ENCODE assay signal across 12 cellular contexts in the genomic region with DNA sequence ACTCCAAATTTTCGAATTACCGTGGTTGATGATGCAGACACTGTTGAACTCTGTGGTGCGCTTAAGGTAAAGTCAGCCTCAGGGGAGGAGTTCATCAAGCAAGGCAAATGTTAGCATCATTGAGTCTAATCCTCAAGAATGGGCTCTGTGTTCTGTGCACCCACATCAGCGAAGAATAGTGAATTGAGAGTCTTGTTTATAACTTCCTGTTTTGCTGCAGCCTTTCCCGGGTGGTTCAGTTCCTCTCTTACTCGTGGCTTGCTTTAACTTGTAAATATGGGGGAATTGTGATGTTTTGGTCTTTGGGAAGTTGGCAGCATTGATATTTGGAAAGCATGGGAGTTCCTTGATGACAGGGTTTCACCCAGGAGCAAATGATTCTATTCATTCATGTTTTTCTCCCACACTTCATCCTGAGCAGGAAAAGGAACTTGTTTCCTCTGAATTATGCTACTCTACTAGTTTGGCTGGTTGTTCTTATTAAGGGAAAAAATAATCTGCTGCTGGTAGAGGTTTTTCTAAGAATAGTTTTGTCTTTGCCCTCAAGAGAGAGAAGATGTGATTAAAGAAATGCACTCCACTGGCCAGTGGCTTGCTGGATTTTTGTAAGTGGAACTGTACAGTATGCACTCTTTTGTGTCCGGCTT. TPM values are rescaled to one million over a fixed set of nuclear protein-coding genes. Genes with fewer than 3 reads are reported as not detected.
DNase-seq lines count a peak whose midpoint lies in the region; ATAC-seq and TF ChIP-seq lines count a peak whose summit lies in the region.
"Had no signal": no experiment of that assay in that cellular context is flagged by ENCODE, and none has a peak within 500 bp of the region (broad histone marks: within the 10 kb centered on the region; RNA-seq: fewer than 3 reads in every experiment).

No MANE protein-coding gene starts in this region.

- H3K36me3 Mint-ChIP-seq in CD14-positive monocyte: peaks cover 31% of the 10 kb centered on the region in 2 donors
- H3K36me3 Mint-ChIP-seq in WTC11: no peaks in the 10 kb centered on the region
- H3K36me3 Mint-ChIP-seq in naive B cell: peaks cover 8 to 15% of the 10 kb centered on the region in 2 donors
- H3K36me3 Mint-ChIP-seq in activated T-cell treated with anti-CD3 and anti-CD28 coated beads, Interleukin-2, amount 50 U/mL, for 72 hours (ENCODE audit: insufficient read depth in 2 of 2): peaks cover 4 to 6% of the 10 kb centered on the region in 2 donors

- H3K4me3 Mint-ChIP-seq in CD14-positive monocyte (peak overlapping the region in 1 of 2 donors; percentile 46), WTC11 (no peak overlapping the region), naive B cell (peak overlapping the region in 3 of 8 donors; percentile 48 to 63 (median 60))
- no peak overlapping the region for H3K4me3 Mint-ChIP-seq in activated T-cell treated with anti-CD3 and anti-CD28 coated beads, Interleukin-2, amount 50 U/mL, for 72 hours

- ATAC-seq in WTC11: no peak
- ATAC-seq in naive B cell (ENCODE audit: low read depth in 2 of 2): peak; percentile 67 to 81
- no peak for ATAC-seq in SK-N-SH treated with all-trans-retinoic acid at 6 μM for 48 hours
- no peak for ATAC-seq in GM19035 (IDR thresholded peaks at IDR 0.05; ENCODE audit: unreplicated experiment)
- no peak for ATAC-seq in activated T-cell treated with anti-CD3 and anti-CD28 coated beads, Interleukin-2, amount 50 U/mL, for 72 hours (replicated peaks in 1 of 2)

- POLR2A ChIA-PET in WTC11 (lab: Charles Lee): no interaction called here

- CTCF ChIA-PET in WTC11 (lab: Charles Lee): no interaction called here

- 69 to 74% (median 71%) methylated on average over 7 of the region's 7 CpGs for WGBS in stomach, 5 donors

- peak overlapping the region; percentile 87 to 97 (median 95) for H3K27ac Mint-ChIP-seq in CD14-positive monocyte
- 0 out of 2 replicates have a peak overlapping the region, but pooled peaks have one; percentile 33 for H3K27ac Mint-ChIP-seq in WTC11
- peak overlapping the region in 2 of 6 donors; percentile 70 to 89 for H3K27ac Mint-ChIP-seq in naive B cell
- no peak overlapping the region for H3K27ac Mint-ChIP-seq in activated T-cell treated with anti-CD3 and anti-CD28 coated beads, Interleukin-2, amount 50 U/mL, for 72 hours

- intact Hi-C loops in CD14-positive monocyte (cut with micrococcal nuclease) (loop anchor here in 1 of 2 donors (10.0 kb wide), 1 partner anchor 122 kb away; no protein-coding TSS in a partner anchor), stomach (cut with DNase I; ENCODE audit: low total_unique reads) (no loop called here)

- DNase-seq in CD14-positive monocyte (ENCODE audit: low spot score) (no peak), Kasumi-1 (lab: John Stamatoyannopoulos, UW) (peak; percentile 53 to 65), WTC11 (ENCODE audit: low spot score) (no peak), naive B cell (peak; percentile 21), stomach (no peak)
- no peak for DNase-seq in activated T-cell treated with anti-CD3 and anti-CD28 coated beads, Interleukin-2, amount 50 U/mL, for 72 hours
- DNase-seq: BE2C, mesendoderm, tibial artery had no signal

- no peak for TF ChIP-seq POLR2A in stomach (IDR thresholded peaks at IDR 0.05)

- peaks cover 25% of the 10 kb centered on the region for H3K4me1 Mint-ChIP-seq in CD14-positive monocyte
- H3K4me1 Mint-ChIP-seq in WTC11: peaks cover 25% of the 10 kb centered on the region
- peaks cover 17 to 20% (median 19%) of the 10 kb centered on the region in 3 donors for H3K4me1 Mint-ChIP-seq in naive B cell
- H3K4me1 Mint-ChIP-seq in activated T-cell treated with anti-CD3 and anti-CD28 coated beads, Interleukin-2, amount 50 U/mL, for 72 hours (ENCODE audit: low read depth): no peaks in the 10 kb centered on the region

- peaks cover 0 to 10% (median 5%) of the 10 kb centered on the region in 4 donors for H3K4me1 ChIP-seq in stomach
- H3K4me1 ChIP-seq: BE2C had no signal

- H3K27me3 ChIP-seq in stomach: no peaks in the 10 kb centered on the region
- H3K27me3 ChIP-seq: BE2C, tibial artery had no signal

- TF ChIP-seq CTCF in CD14-positive monocyte (IDR thresholded peaks at IDR 0.05) (no peak), WTC11 (IDR thresholded peaks at IDR 0.05) (no peak), stomach (IDR thresholded peaks at IDR 0.05) (no peak)

- H3K27me3 Mint-ChIP-seq in CD14-positive monocyte (ENCODE audit: low read depth in 3 of 3) (no peaks in the 10 kb centered on the region), WTC11 (ENCODE audit: low read depth) (peaks cover 23% of the 10 kb centered on the region), naive B cell (no peaks in the 10 kb centered on the region)
- no peaks in the 10 kb centered on the region for H3K27me3 Mint-ChIP-seq in activated T-cell treated with anti-CD3 and anti-CD28 coated beads, Interleukin-2, amount 50 U/mL, for 72 hours (ENCODE audit: low read depth)

- no peak overlapping the region for H3K4me3 ChIP-seq in stomach
- H3K4me3 ChIP-seq: SK-N-MC, tibial artery had no signal

- no peaks in the 10 kb centered on the region for H3K9me3 ChIP-seq in stomach
- H3K9me3 ChIP-seq: BE2C, tibial artery had no signal

- no peaks in the 10 kb centered on the region for H3K9me3 Mint-ChIP-seq in CD14-positive monocyte
- H3K9me3 Mint-ChIP-seq in WTC11: no peaks in the 10 kb centered on the region
- H3K9me3 Mint-ChIP-seq in naive B cell: no peaks in the 10 kb centered on the region
- H3K9me3 Mint-ChIP-seq in activated T-cell treated with anti-CD3 and anti-CD28 coated beads, Interleukin-2, amount 50 U/mL, for 72 hours: no peaks in the 10 kb centered on the region

- no peak overlapping the region for H3K27ac ChIP-seq in stomach
- H3K27ac ChIP-seq: SK-N-MC, tibial artery had no signal

- H3K36me3 ChIP-seq in stomach: peaks cover 14 to 60% (median 53%) of the 10 kb centered on the region in 4 donors
- H3K36me3 ChIP-seq: BE2C had no signal

- no peak for TF ChIP-seq EP300 in stomach (IDR thresholded peaks at IDR 0.05)

TF ChIP-seq in WTC11, 78 proteins besides CTCF, POLR2A, EP300 and RAD21:
- no peak for TF ChIP-seq FOXK1 (CRISPR knock-in tag; IDR thresholded peaks at IDR 0.05)

TF ChIP-seq in SK-N-SH treated with all-trans-retinoic acid at 6 μM for 48 hours, 23 proteins besides CTCF, POLR2A, EP300 and RAD21 (continues in another document):
- TF ChIP-seq GLIS3 (CRISPR knock-in tag; IDR thresholded peaks at IDR 0.05): no peak
- no peak for TF ChIP-seq ZNF565 (CRISPR knock-in tag; conservative IDR thresholded peaks at IDR 0.05; ENCODE audit: low read depth)
- TF ChIP-seq BACH2 (CRISPR knock-in tag; IDR thresholded peaks at IDR 0.05; ENCODE audit: borderline replicate concordance): no peak
- TF ChIP-seq, protein P1, sequence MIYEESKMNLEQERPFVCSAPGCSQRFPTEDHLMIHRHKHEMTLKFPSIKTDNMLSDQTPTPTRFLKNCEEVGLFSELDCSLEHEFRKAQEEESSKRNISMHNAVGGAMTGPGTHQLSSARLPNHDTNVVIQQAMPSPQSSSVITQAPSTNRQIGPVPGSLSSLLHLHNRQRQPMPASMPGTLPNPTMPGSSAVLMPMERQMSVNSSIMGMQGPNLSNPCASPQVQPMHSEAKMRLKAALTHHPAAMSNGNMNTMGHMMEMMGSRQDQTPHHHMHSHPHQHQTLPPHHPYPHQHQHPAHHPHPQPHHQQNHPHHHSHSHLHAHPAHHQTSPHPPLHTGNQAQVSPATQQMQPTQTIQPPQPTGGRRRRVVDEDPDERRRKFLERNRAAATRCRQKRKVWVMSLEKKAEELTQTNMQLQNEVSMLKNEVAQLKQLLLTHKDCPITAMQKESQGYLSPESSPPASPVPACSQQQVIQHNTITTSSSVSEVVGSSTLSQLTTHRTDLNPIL (CRISPR knock-in tag; IDR thresholded peaks at IDR 0.05; ENCODE audit: low read depth): no peak
- TF ChIP-seq TOX (CRISPR knock-in tag; IDR thresholded peaks at IDR 0.05; ENCODE audit: borderline replicate concordance): no peak
- TF ChIP-seq, protein P2, sequence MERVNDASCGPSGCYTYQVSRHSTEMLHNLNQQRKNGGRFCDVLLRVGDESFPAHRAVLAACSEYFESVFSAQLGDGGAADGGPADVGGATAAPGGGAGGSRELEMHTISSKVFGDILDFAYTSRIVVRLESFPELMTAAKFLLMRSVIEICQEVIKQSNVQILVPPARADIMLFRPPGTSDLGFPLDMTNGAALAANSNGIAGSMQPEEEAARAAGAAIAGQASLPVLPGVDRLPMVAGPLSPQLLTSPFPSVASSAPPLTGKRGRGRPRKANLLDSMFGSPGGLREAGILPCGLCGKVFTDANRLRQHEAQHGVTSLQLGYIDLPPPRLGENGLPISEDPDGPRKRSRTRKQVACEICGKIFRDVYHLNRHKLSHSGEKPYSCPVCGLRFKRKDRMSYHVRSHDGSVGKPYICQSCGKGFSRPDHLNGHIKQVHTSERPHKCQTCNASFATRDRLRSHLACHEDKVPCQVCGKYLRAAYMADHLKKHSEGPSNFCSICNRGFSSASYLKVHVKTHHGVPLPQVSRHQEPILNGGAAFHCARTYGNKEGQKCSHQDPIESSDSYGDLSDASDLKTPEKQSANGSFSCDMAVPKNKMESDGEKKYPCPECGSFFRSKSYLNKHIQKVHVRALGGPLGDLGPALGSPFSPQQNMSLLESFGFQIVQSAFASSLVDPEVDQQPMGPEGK (CRISPR knock-in tag; IDR thresholded peaks at IDR 0.05; ENCODE audit: borderline replicate concordance): no peak
- no peak for TF ChIP-seq SNAI2 (CRISPR knock-in tag; IDR thresholded peaks at IDR 0.05)

RNA-seq across cellular contexts. Expression of a gene that starts 40.4 kb away (rescaled TPM):
- polyA plus RNA-seq in CD14-positive monocyte (10 to 100 TPM; 10.2 to 11.8 TPM), naive B cell (ENCODE audit: low read depth in 6 of 6) (1 to 10 TPM; 2.7 to 7.4 (median 5.3) TPM), stomach (10 to 100 TPM; 16.5 to 32.4 (median 17.0) TPM)
- total RNA-seq in WTC11 (2021) (4.7 to 5.8 TPM (median 4.7 TPM) in 3 replicates), stomach (10 to 100 TPM; 33.8 to 79.0 (median 50.6) TPM)
- 10 to 100 TPM; 20.6 to 24.2 TPM for total RNA-seq in activated T-cell treated with anti-CD3 and anti-CD28 coated beads, Interleukin-2, amount 50 U/mL, for 72 hours

Comparison
In these comparisons a context has a peak if more than half of its experiments do, and no peak if none do; other contexts are left out.
1. DNase-seq: peak in Kasumi-1 (2 of 2) and naive B cell (single experiment); none in CD14-positive monocyte (single experiment), WTC11 (single experiment), activated T-cell treated with anti-CD3 and anti-CD28 coated beads, Interleukin-2, amount 50 U/mL, for 72 hours (0 of 2) and stomach (single experiment).
2. ATAC-seq: peak in naive B cell (2 of 2); none in WTC11 (single experiment), SK-N-SH treated with all-trans-retinoic acid at 6 μM for 48 hours (single experiment), GM19035 (single experiment) and activated T-cell treated with anti-CD3 and anti-CD28 coated beads, Interleukin-2, amount 50 U/mL, for 72 hours (0 of 2).